Comparison of ENCODE assay signal across 8 cellular contexts in the genomic region with DNA sequence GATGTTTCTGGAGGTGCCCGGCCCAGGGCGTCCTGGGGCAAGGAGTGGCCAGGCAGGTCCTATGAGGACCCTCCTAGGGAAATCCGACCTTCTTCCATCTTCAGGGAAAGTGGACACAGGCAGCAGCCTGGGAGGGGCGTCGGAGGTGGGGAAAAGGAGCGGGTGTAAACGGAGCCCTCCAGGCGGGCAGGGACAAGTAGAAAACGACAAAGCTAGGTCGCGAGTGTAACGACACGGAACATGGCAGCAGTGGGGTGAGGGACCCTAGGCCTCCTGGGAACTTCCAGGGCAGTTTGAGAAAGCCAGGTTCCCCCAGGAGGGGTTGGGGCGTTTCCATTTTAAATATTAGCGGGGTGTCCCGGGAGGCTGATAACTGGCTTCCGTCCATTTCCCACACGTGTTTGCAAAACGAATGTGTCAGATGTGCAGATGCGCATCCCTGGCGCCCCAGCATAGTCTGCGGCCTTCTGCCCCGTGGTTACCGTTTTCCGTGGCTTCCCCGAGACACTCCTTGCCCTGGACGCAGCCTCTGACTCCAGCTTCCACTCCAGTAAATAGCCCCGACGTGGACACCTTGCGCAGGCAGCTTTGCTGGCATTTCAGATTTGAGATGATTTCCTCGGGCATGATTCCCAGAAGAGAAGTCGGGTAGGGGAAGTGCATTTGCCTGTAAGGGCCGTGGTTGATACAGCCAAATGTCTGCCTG. TPM values are rescaled to one million over a fixed set of nuclear protein-coding genes. Genes with fewer than 3 reads are reported as not detected.
A peak's percentile ranks its signal among the peaks of the same experiment; 100 is the strongest.
DNase-seq lines count a peak whose midpoint lies in the region; ATAC-seq and TF ChIP-seq lines count a peak whose summit lies in the region.
"Not testable (repeated sequence)": the region's sequence is repeated elsewhere in the genome, so short reads cannot be mapped to it uniquely, and the experiment has no call there.

No MANE protein-coding gene starts in this region.

- not testable (repeated sequence) for DNase-seq in AG09309 (ENCODE audit: low read depth); T-cell
- peak in 1 of 2 donors; percentile 51 for DNase-seq in activated naive CD4-positive, alpha-beta T cell treated with anti-CD3 and anti-CD28 coated beads, Interleukin-2, amount 50 U/mL, for 72 hours (ENCODE audit: low spot score in 2 of 2)
- DNase-seq in right cardiac atrium: peak in 2 of 3 donors; percentile 55 to 67

- peak; percentile 2 for ATAC-seq in HG02642 (IDR thresholded peaks at IDR 0.05; ENCODE audit: poor library complexity, unreplicated experiment)
- ATAC-seq in T-cell (replicated peaks in 1 of 4): peak; percentile 3 to 8 (median 6)
- ATAC-seq in activated naive CD4-positive, alpha-beta T cell treated with anti-CD3 and anti-CD28 coated beads, Interleukin-2, amount 50 U/mL, for 72 hours: peak; percentile 3 to 9
- peak; percentile 14 to 21 for ATAC-seq in right cardiac atrium
- not testable (repeated sequence) for ATAC-seq in stimulated activated memory B cell treated with anti-CD40 and anti-IgM and Interleukin-4, amounts not matched to agents 10 μg/mL and 1 μg/mL and 100 μg/mL, for 72 hours

- H3K4me3 ChIP-seq in AG09309 (ENCODE audit: control insufficient read depth, low read depth, low read length) (peak overlapping the region; percentile 47), ectodermal cell (ENCODE audit: insufficient read depth, low read depth, low read length) (peak overlapping the region; percentile 49), right cardiac atrium (ENCODE audit: low read length) (peak overlapping the region; percentile 35)

- 73 to 74% methylated on average over 31 of the region's 33 CpGs for WGBS in ectodermal cell, 2 experiments
- WGBS in right cardiac atrium: 42% methylated on average over 31 of the region's 33 CpGs

- not testable (repeated sequence) for H3K36me3 ChIP-seq in ectodermal cell (ENCODE audit: control insufficient read depth, insufficient read depth, low read length)

- H3K36me3 Mint-ChIP-seq in T-cell; activated naive CD4-positive, alpha-beta T cell treated with anti-CD3 and anti-CD28 coated beads, Interleukin-2, amount 50 U/mL, for 72 hours; nephron (ENCODE audit: low read depth); stimulated activated memory B cell treated with anti-CD40 and anti-IgM and Interleukin-4, amounts not matched to agents 10 μg/mL and 1 μg/mL and 100 μg/mL, for 72 hours: not testable (repeated sequence)

- H3K4me1 Mint-ChIP-seq in T-cell: peaks cover 7 to 13% (median 9%) of the 10 kb centered on the region in 3 donors
- not testable (repeated sequence) for H3K4me1 Mint-ChIP-seq in nephron
- H3K4me1 Mint-ChIP-seq in stimulated activated memory B cell treated with anti-CD40 and anti-IgM and Interleukin-4, amounts not matched to agents 10 μg/mL and 1 μg/mL and 100 μg/mL, for 72 hours: peaks cover 34% of the 10 kb centered on the region

- peaks cover 25% of the 10 kb centered on the region for H3K27me3 ChIP-seq in ectodermal cell (ENCODE audit: control insufficient read depth, insufficient read depth, low read length, poor library complexity, severe bottlenecking)
- H3K27me3 ChIP-seq in right cardiac atrium (ENCODE audit: control insufficient read depth, insufficient read depth): not testable (repeated sequence)

- not testable (repeated sequence) for H3K4me1 ChIP-seq in ectodermal cell (ENCODE audit: control insufficient read depth, insufficient read depth, low read length); right cardiac atrium (ENCODE audit: control insufficient read depth, insufficient read depth, low read length)

- not testable (repeated sequence) for TF ChIP-seq CTCF in AG09309 (IDR thresholded peaks at IDR 0.05; ENCODE audit: control insufficient read depth, insufficient read depth, low read depth, low read length, missing control alignments); nephron (IDR thresholded peaks at IDR 0.05; ENCODE audit: unreplicated experiment in 3 of 3)

- H3K4me3 Mint-ChIP-seq in T-cell: peak overlapping the region; percentile 87 to 91 (median 89)
- peak overlapping the region; percentile 81 to 92 (median 89) for H3K4me3 Mint-ChIP-seq in nephron
- peak overlapping the region; percentile 80 for H3K4me3 Mint-ChIP-seq in stimulated activated memory B cell treated with anti-CD40 and anti-IgM and Interleukin-4, amounts not matched to agents 10 μg/mL and 1 μg/mL and 100 μg/mL, for 72 hours

- H3K9me3 Mint-ChIP-seq in T-cell; activated naive CD4-positive, alpha-beta T cell treated with anti-CD3 and anti-CD28 coated beads, Interleukin-2, amount 50 U/mL, for 72 hours; stimulated activated memory B cell treated with anti-CD40 and anti-IgM and Interleukin-4, amounts not matched to agents 10 μg/mL and 1 μg/mL and 100 μg/mL, for 72 hours: not testable (repeated sequence)
- H3K9me3 Mint-ChIP-seq in nephron: peaks cover 14% of the 10 kb centered on the region

- H3K9me3 ChIP-seq in ectodermal cell (ENCODE audit: control insufficient read depth, low read length); right cardiac atrium (ENCODE audit: control insufficient read depth, low read length): not testable (repeated sequence)

- CTCF ChIA-PET in T-cell (lab: Charles Lee): not testable (repeated sequence)

- H3K27me3 Mint-ChIP-seq in T-cell; stimulated activated memory B cell treated with anti-CD40 and anti-IgM and Interleukin-4, amounts not matched to agents 10 μg/mL and 1 μg/mL and 100 μg/mL, for 72 hours: not testable (repeated sequence)
- H3K27me3 Mint-ChIP-seq in nephron (ENCODE audit: low read depth): peaks cover 40% of the 10 kb centered on the region

- intact Hi-C loops in right cardiac atrium (cut with DNase I): not testable (repeated sequence)

- H3K27ac ChIP-seq in ectodermal cell (ENCODE audit: insufficient read depth, low read depth, low read length, poor library complexity, severe bottlenecking); right cardiac atrium (ENCODE audit: low read length): not testable (repeated sequence)

- POLR2A ChIA-PET in T-cell (lab: Charles Lee): not testable (repeated sequence)

- not testable (repeated sequence) for H3K27ac Mint-ChIP-seq in T-cell; nephron; stimulated activated memory B cell treated with anti-CD40 and anti-IgM and Interleukin-4, amounts not matched to agents 10 μg/mL and 1 μg/mL and 100 μg/mL, for 72 hours
- peak overlapping the region in 1 of 2 donors; percentile 77 for H3K27ac Mint-ChIP-seq in activated naive CD4-positive, alpha-beta T cell treated with anti-CD3 and anti-CD28 coated beads, Interleukin-2, amount 50 U/mL, for 72 hours

RNA-seq across cellular contexts. Expression of a gene that starts 39.0 kb away (rescaled TPM):
- total RNA-seq in T-cell: 10 to 100 TPM; 36.9 to 61.3 (median 57.1) TPM
- total RNA-seq in activated naive CD4-positive, alpha-beta T cell treated with anti-CD3 and anti-CD28 coated beads, Interleukin-2, amount 50 U/mL, for 72 hours: 100 to 1,000 TPM; 101 to 130 TPM
- polyA plus RNA-seq in ectodermal cell (2013, experiment 1 of 4): 16.6 TPM
- 17.1 TPM for polyA plus RNA-seq in ectodermal cell (2013, experiment 2 of 4)
- 13.8 TPM for polyA plus RNA-seq in ectodermal cell (2013, experiment 3 of 4)
- 15.0 TPM for polyA plus RNA-seq in ectodermal cell (2013, experiment 4 of 4)
- 10 to 100 TPM; 29.6 to 61.2 (median 41.1) TPM for total RNA-seq in right cardiac atrium
- polyA plus RNA-seq in right cardiac atrium: 36.8 TPM

RNA-seq across cellular contexts. Expression of a gene that starts 52.6 kb away (rescaled TPM):
- total RNA-seq in T-cell (under 1 TPM; 0.03 to 0.23 (median 0.10) TPM), right cardiac atrium (10 to 100 TPM in 2 of 4 donors, 1 to 10 TPM in 2; 9.8 to 13.3 (median 10.8) TPM)
- total RNA-seq in activated naive CD4-positive, alpha-beta T cell treated with anti-CD3 and anti-CD28 coated beads, Interleukin-2, amount 50 U/mL, for 72 hours: not detected
- polyA plus RNA-seq in ectodermal cell (2013, experiment 1 of 4): 1.1 TPM
- polyA plus RNA-seq in ectodermal cell (2013, experiment 2 of 4): 1.2 TPM
- polyA plus RNA-seq in ectodermal cell (2013, experiment 3 of 4): 1.2 TPM
- 1.3 TPM for polyA plus RNA-seq in ectodermal cell (2013, experiment 4 of 4)
- 9.9 TPM for polyA plus RNA-seq in right cardiac atrium

Comparison
In these comparisons a context has a peak if more than half of its experiments do, and no peak if none do; other contexts are left out.
1. RNA of a gene that starts 52.6 kb away (total RNA-seq): 9.8 to 13.3 TPM in right cardiac atrium; 0.03 to 0.23 TPM in T-cell and not detected in activated naive CD4-positive, alpha-beta T cell treated with anti-CD3 and anti-CD28 coated beads, Interleukin-2, amount 50 U/mL, for 72 hours; every median in the first group is over 4 times any median in the second.
2. Peak in every context shown above with its lines, with median percentiles within 50 percentile points of each other: H3K4me3 ChIP-seq and H3K4me3 Mint-ChIP-seq.